In the genomic region with DNA sequence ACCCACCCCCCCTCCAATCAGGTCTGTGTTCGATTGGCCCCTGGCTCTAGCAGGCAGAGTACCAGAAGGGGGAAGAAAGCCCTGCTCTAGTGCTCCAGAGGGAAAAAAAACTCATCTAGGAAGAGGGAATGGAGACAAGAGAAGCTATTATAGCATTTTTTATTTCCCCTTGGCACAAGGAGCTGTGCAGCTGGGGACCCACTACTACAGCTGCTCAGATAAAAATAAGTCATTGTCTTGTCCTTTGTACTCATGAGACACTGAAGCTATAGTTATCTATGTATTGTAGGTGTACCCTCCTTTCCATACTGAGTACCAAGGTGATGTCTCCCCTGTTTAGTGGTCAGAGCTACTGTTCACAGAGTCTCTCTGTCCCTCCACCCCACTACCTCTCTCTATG, we compare ENCODE assay signal across 19 cellular contexts. TPM values are rescaled to one million over a fixed set of nuclear protein-coding genes. Genes with fewer than 3 reads are reported as not detected.
DNase-seq lines count a peak whose midpoint lies in the region; ATAC-seq and TF ChIP-seq lines count a peak whose summit lies in the region.
"Had no signal": no experiment of that assay in that cellular context is flagged by ENCODE, and none has a peak within 500 bp of the region (broad histone marks: within the 10 kb centered on the region; RNA-seq: fewer than 3 reads in every experiment).

No MANE protein-coding gene starts in this region.

- ATAC-seq in HG03469 (IDR thresholded peaks at IDR 0.05; ENCODE audit: unreplicated experiment) = no peak
- no peak for ATAC-seq in omental fat pad (ENCODE audit: low FRiP score)
- ATAC-seq: HCT116 had no signal

- no peak for TF ChIP-seq CTCF in omental fat pad (IDR thresholded peaks at IDR 0.05)

- H3K27ac ChIP-seq in cingulate gyrus (ENCODE audit: low read depth, low read length) (peak overlapping the region; percentile 66), layer of hippocampus (ENCODE audit: low read depth, low read length) (peak overlapping the region; percentile 25), substantia nigra (ENCODE audit: low read depth, low read length, poor library complexity, severe bottlenecking) (peak overlapping the region; percentile 51)
- H3K27ac ChIP-seq: C4-2B had no signal

- DNase-seq in substantia nigra (lab: John Stamatoyannopoulos, UW) (peak in 15 of 49 donors; percentile 0 to 18 (median 2)), COR-L47 (lab: John Stamatoyannopoulos, UW) (no peak), NAMALWA (ENCODE audit: low spot score) (no peak), omental fat pad (ENCODE audit: low spot score) (no peak)
- DNase-seq: ACHN; CD4-positive, alpha-beta T cell; DMS153; DMS79; GDM1; GOT3; H7; HFFc6; IMR-90 had no signal

- no peaks in the 10 kb centered on the region for H3K27me3 ChIP-seq in layer of hippocampus (ENCODE audit: control insufficient read depth, insufficient read depth, low read length)

RNA-seq across cellular contexts. Expression of a gene that starts 14.3 kb away (rescaled TPM):
- total RNA-seq in omental fat pad = under 1 TPM in 2 of 4 donors, not detected in 2; 0.28 to 0.36 TPM
- total RNA-seq: CD4-positive, alpha-beta T cell; Daoy; HFFc6; IMR-90 had no signal
